ENCODE assay signal across 1 cellular context in genomic region chr13:114283581-114283980, GRCh38.
TF ChIP-seq lines count a peak whose summit lies in the region.

No MANE protein-coding gene starts in this region.

TF ChIP-seq in HCT116, 20 proteins besides CTCF, POLR2A, EP300 and RAD21:
- TF ChIP-seq SRF (IDR thresholded peaks at IDR 0.05; ENCODE audit: low read depth) (no peak), YY1 (IDR thresholded peaks at IDR 0.05; ENCODE audit: extremely low read depth, insufficient replicate concordance, low read depth, low read length) (no peak), TCF7L2 (IDR thresholded peaks at IDR 0.05; ENCODE audit: borderline replicate concordance, extremely low read depth, insufficient read depth, insufficient read length) (no peak)
